In the genomic region with DNA sequence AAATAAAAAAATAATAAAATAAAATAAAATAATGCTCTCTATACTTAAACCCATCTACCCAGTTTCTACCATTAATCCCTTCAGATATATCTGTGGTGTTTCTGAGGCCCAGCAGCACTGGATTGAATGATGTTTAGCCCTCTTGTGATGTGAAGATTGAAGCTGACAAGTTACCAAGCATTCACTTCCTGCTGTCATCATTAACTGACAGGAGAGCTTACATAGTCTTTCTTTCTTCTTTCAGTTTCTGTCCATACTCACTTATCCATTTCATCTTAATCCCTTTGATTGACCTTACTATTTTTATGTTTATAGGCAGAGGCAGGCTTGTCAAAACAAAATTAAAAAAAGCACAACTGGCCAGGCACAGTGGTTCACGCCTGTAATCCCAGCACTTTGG, we compare ENCODE assay signal across 16 cellular contexts. TPM values are rescaled to one million over a fixed set of nuclear protein-coding genes. Genes with fewer than 3 reads are reported as not detected.
A peak's percentile ranks its signal among the peaks of the same experiment; 100 is the strongest.
DNase-seq lines count a peak whose midpoint lies in the region; ATAC-seq lines count a peak whose summit lies in the region.
"Had no signal": no experiment of that assay in that cellular context is flagged by ENCODE, and none has a peak within 500 bp of the region (broad histone marks: within the 10 kb centered on the region; RNA-seq: fewer than 3 reads in every experiment).

No MANE protein-coding gene starts in this region.

- H3K36me3 Mint-ChIP-seq in activated naive CD8-positive, alpha-beta T cell treated with anti-CD3 and anti-CD28 coated beads for 36 hours, result peaks cover 1% of the 10 kb centered on the region
- H3K36me3 Mint-ChIP-seq in activated naive CD8-positive, alpha-beta T cell treated with anti-CD3 and anti-CD28 coated beads, Interleukin-2, amount 50 U/mL, for 24 hours (ENCODE audit: low read depth), result peaks cover 8% of the 10 kb centered on the region
- peaks cover 9% of the 10 kb centered on the region for H3K36me3 Mint-ChIP-seq in activated T-helper 1 cell treated with anti-CD3 and anti-CD28 coated beads, Interleukin-12 subunit alpha, Interleukin-12 subunit beta, Interleukin-2, Interleukin-4 antibody, amounts not matched to agents 30 ng/mL and 10 ng/mL and 1 ng/mL, durations not matched to agents 14 hours and 24 hours and 36 hours (ENCODE audit: low read depth)

- H3K27ac Mint-ChIP-seq in activated naive CD8-positive, alpha-beta T cell treated with anti-CD3 and anti-CD28 coated beads for 36 hours, result peak overlapping the region; percentile 63
- no peak overlapping the region for H3K27ac Mint-ChIP-seq in activated naive CD8-positive, alpha-beta T cell treated with anti-CD3 and anti-CD28 coated beads, Interleukin-2, amount 50 U/mL, for 24 hours
- peak overlapping the region; percentile 28 for H3K27ac Mint-ChIP-seq in activated T-helper 1 cell treated with anti-CD3 and anti-CD28 coated beads, Interleukin-12 subunit alpha, Interleukin-12 subunit beta, Interleukin-2, Interleukin-4 antibody, amounts not matched to agents 30 ng/mL and 10 ng/mL and 1 ng/mL, durations not matched to agents 14 hours and 24 hours and 36 hours

- ATAC-seq in activated naive CD8-positive, alpha-beta T cell treated with anti-CD3 and anti-CD28 coated beads, Interleukin-2, amount 50 U/mL, for 24 hours, result no peak
- no peak for ATAC-seq in Right ventricle myocardium inferior
- ATAC-seq: HepG2 had no signal

- DNase-seq in activated naive CD8-positive, alpha-beta T cell treated with anti-CD3 and anti-CD28 coated beads for 36 hours, result no peak
- DNase-seq in activated naive CD8-positive, alpha-beta T cell treated with anti-CD3 and anti-CD28 coated beads, Interleukin-2, amount 50 U/mL, for 24 hours, result no peak
- DNase-seq in MV-4-11 (lab: John Stamatoyannopoulos, UW), result peak; percentile 59
- no peak for DNase-seq in activated T-helper 1 cell treated with anti-CD3 and anti-CD28 coated beads, Interleukin-12 subunit alpha, Interleukin-12 subunit beta, Interleukin-2, Interleukin-4 antibody, amounts not matched to agents 30 ng/mL and 10 ng/mL and 1 ng/mL, durations not matched to agents 14 hours and 24 hours and 36 hours (ENCODE audit: low spot score)
- no peak for DNase-seq in NCI-H69 (lab: John Stamatoyannopoulos, UW)
- no peak for DNase-seq in AG20443 (ENCODE audit: low spot score)
- no peak for DNase-seq in Right ventricle myocardium inferior (ENCODE audit: missing footprints)
- DNase-seq: ACHN, AML-193, DMS79, H9, NCI-H1092 treated with DMSO at 0.1 percent for 48 hours, NCI-H2081 treated with DMSO at 0.1 percent for 48 hours, NCI-H446 treated with DMSO at 0.1 percent for 48 hours, SHP77 had no signal

- peaks cover 3% of the 10 kb centered on the region for H3K4me1 Mint-ChIP-seq in activated naive CD8-positive, alpha-beta T cell treated with anti-CD3 and anti-CD28 coated beads for 36 hours
- H3K4me1 Mint-ChIP-seq in activated naive CD8-positive, alpha-beta T cell treated with anti-CD3 and anti-CD28 coated beads, Interleukin-2, amount 50 U/mL, for 24 hours, result no peaks in the 10 kb centered on the region
- H3K4me1 Mint-ChIP-seq in activated T-helper 1 cell treated with anti-CD3 and anti-CD28 coated beads, Interleukin-12 subunit alpha, Interleukin-12 subunit beta, Interleukin-2, Interleukin-4 antibody, amounts not matched to agents 30 ng/mL and 10 ng/mL and 1 ng/mL, durations not matched to agents 14 hours and 24 hours and 36 hours (ENCODE audit: low read depth), result peaks cover 15% of the 10 kb centered on the region
- H3K4me1 Mint-ChIP-seq: H9 had no signal

- H3K27me3 Mint-ChIP-seq in activated naive CD8-positive, alpha-beta T cell treated with anti-CD3 and anti-CD28 coated beads for 36 hours, result no peaks in the 10 kb centered on the region
- H3K27me3 Mint-ChIP-seq in activated naive CD8-positive, alpha-beta T cell treated with anti-CD3 and anti-CD28 coated beads, Interleukin-2, amount 50 U/mL, for 24 hours, result no peaks in the 10 kb centered on the region
- no peaks in the 10 kb centered on the region for H3K27me3 Mint-ChIP-seq in activated T-helper 1 cell treated with anti-CD3 and anti-CD28 coated beads, Interleukin-12 subunit alpha, Interleukin-12 subunit beta, Interleukin-2, Interleukin-4 antibody, amounts not matched to agents 30 ng/mL and 10 ng/mL and 1 ng/mL, durations not matched to agents 14 hours and 24 hours and 36 hours (ENCODE audit: insufficient read depth)

- no peaks in the 10 kb centered on the region for H3K9me3 Mint-ChIP-seq in activated naive CD8-positive, alpha-beta T cell treated with anti-CD3 and anti-CD28 coated beads for 36 hours
- no peaks in the 10 kb centered on the region for H3K9me3 Mint-ChIP-seq in activated naive CD8-positive, alpha-beta T cell treated with anti-CD3 and anti-CD28 coated beads, Interleukin-2, amount 50 U/mL, for 24 hours
- no peaks in the 10 kb centered on the region for H3K9me3 Mint-ChIP-seq in activated T-helper 1 cell treated with anti-CD3 and anti-CD28 coated beads, Interleukin-12 subunit alpha, Interleukin-12 subunit beta, Interleukin-2, Interleukin-4 antibody, amounts not matched to agents 30 ng/mL and 10 ng/mL and 1 ng/mL, durations not matched to agents 14 hours and 24 hours and 36 hours
- H3K9me3 Mint-ChIP-seq: H9 had no signal

- intact Hi-C loops in activated T-helper 1 cell treated with anti-CD3 and anti-CD28 coated beads, Interleukin-12 subunit alpha, Interleukin-12 subunit beta, Interleukin-2, Interleukin-4 antibody, amounts not matched to agents 30 ng/mL and 10 ng/mL and 1 ng/mL, durations not matched to agents 14 hours and 24 hours and 36 hours (cut with micrococcal nuclease), result no loop called here
- intact Hi-C loops in Right ventricle myocardium inferior (cut with DNase I), result no loop called here

- no peak overlapping the region for H3K4me3 Mint-ChIP-seq in activated naive CD8-positive, alpha-beta T cell treated with anti-CD3 and anti-CD28 coated beads for 36 hours
- no peak overlapping the region for H3K4me3 Mint-ChIP-seq in activated naive CD8-positive, alpha-beta T cell treated with anti-CD3 and anti-CD28 coated beads, Interleukin-2, amount 50 U/mL, for 24 hours
- no peak overlapping the region for H3K4me3 Mint-ChIP-seq in activated T-helper 1 cell treated with anti-CD3 and anti-CD28 coated beads, Interleukin-12 subunit alpha, Interleukin-12 subunit beta, Interleukin-2, Interleukin-4 antibody, amounts not matched to agents 30 ng/mL and 10 ng/mL and 1 ng/mL, durations not matched to agents 14 hours and 24 hours and 36 hours
- H3K4me3 Mint-ChIP-seq: H9 had no signal

RNA-seq across cellular contexts. Expression of a gene that starts 38.8 kb away (rescaled TPM):
- 100 to 1,000 TPM; 135 TPM for total RNA-seq in activated naive CD8-positive, alpha-beta T cell treated with anti-CD3 and anti-CD28 coated beads for 36 hours
- total RNA-seq in activated T-helper 1 cell treated with anti-CD3 and anti-CD28 coated beads, Interleukin-12 subunit alpha, Interleukin-12 subunit beta, Interleukin-2, Interleukin-4 antibody, amounts not matched to agents 30 ng/mL and 10 ng/mL and 1 ng/mL, durations not matched to agents 14 hours and 24 hours and 36 hours, result 131 and 142 TPM in 2 replicates
- total RNA-seq in Right ventricle myocardium inferior, result 42.1 TPM
